In genomic region chr4:94038195-94038594, GRCh38 we compare ENCODE assay signal across 22 cellular contexts.
"Had no signal": no experiment of that assay in that cellular context is flagged by ENCODE, and none has a peak within 500 bp of the region (broad histone marks: within the 10 kb centered on the region; RNA-seq: fewer than 3 reads in every experiment).

No MANE protein-coding gene starts in this region.

- H3K27me3 ChIP-seq: adrenal gland, ascending aorta, brain microvascular endothelial cell, foreskin keratinocyte had no signal

- H3K9me3 Mint-ChIP-seq: nephron progenitor cell had no signal

- H3K4me3 ChIP-seq: adrenal gland, ascending aorta, left ventricle myocardium inferior, mucosa of descending colon had no signal

- H2AFZ ChIP-seq: parathyroid adenoma had no signal

- DNase-seq: activated CD4-positive, alpha-beta T cell treated with anti-CD3 and anti-CD28 coated beads for 1 hour; activated CD4-positive, alpha-beta T cell treated with anti-CD3 and anti-CD28 coated beads, Interleukin-2, amount 50 U/mL, for 1 hour; activated CD8-positive, alpha-beta T cell treated with anti-CD3 and anti-CD28 coated beads, Interleukin-2, amount 10 ng/mL, durations not matched to agents 7 days and 5 days; activated gamma-delta T cell treated with Interleukin-2 at 50 U/mL for 16 hours; brain microvascular endothelial cell; caudate nucleus; dermis blood vessel endothelial cell; effector CD8-positive, alpha-beta T cell; foreskin keratinocyte; left ventricle myocardium inferior; mucosa of descending colon; nephron progenitor cell; nucleus accumbens; right cardiac atrium; stimulated activated CD4-positive, alpha-beta T cell treated with anti-CD3 and anti-CD28 coated beads, Interleukin-4, amount 100 ng/mL, for 4 hours; stimulated activated naive CD8-positive, alpha-beta T cell treated with anti-CD3 and anti-CD28 coated beads, Interleukin-15, Interleukin-2, amounts not matched to agents 100 U/mL and 50 U/mL, for 24 hours; T-helper 9 cell had no signal

- H3K27ac Mint-ChIP-seq: activated CD8-positive, alpha-beta T cell treated with anti-CD3 and anti-CD28 coated beads, Interleukin-2, amount 10 ng/mL, durations not matched to agents 7 days and 5 days; activated naive CD8-positive, alpha-beta T cell; activated T-helper 1 cell treated with anti-CD3 and anti-CD28 coated beads, Interleukin-12 subunit alpha, Interleukin-12 subunit beta, Interleukin-2, Interleukin-4 antibody, amounts not matched to agents 30 ng/mL and 10 ng/mL and 1 ng/mL, durations not matched to agents 14 hours and 24 hours and 36 hours; nephron progenitor cell had no signal

- H3K36me3 ChIP-seq: adrenal gland, ascending aorta, brain microvascular endothelial cell, left ventricle myocardium inferior had no signal

- H3K27me3 Mint-ChIP-seq: activated naive CD8-positive, alpha-beta T cell had no signal

- H3K27ac ChIP-seq: adrenal gland, ascending aorta, brain microvascular endothelial cell, foreskin keratinocyte, left ventricle myocardium inferior, parathyroid adenoma had no signal

- H3K4me3 Mint-ChIP-seq: activated CD8-positive, alpha-beta T cell treated with anti-CD3 and anti-CD28 coated beads, Interleukin-2, amount 10 ng/mL, durations not matched to agents 7 days and 5 days; activated naive CD8-positive, alpha-beta T cell; activated T-helper 1 cell treated with anti-CD3 and anti-CD28 coated beads, Interleukin-12 subunit alpha, Interleukin-12 subunit beta, Interleukin-2, Interleukin-4 antibody, amounts not matched to agents 30 ng/mL and 10 ng/mL and 1 ng/mL, durations not matched to agents 14 hours and 24 hours and 36 hours; nephron progenitor cell had no signal

- H3K36me3 Mint-ChIP-seq: activated naive CD8-positive, alpha-beta T cell had no signal

- H3K79me2 ChIP-seq: parathyroid adenoma had no signal

- H3K9ac ChIP-seq: parathyroid adenoma had no signal

- H3K9me3 ChIP-seq: adrenal gland, ascending aorta, left ventricle myocardium inferior, mucosa of descending colon had no signal

- H3K4me1 ChIP-seq: adrenal gland, ascending aorta, foreskin keratinocyte, left ventricle myocardium inferior, parathyroid adenoma had no signal
